8 cellular contexts compared by ENCODE assay signal in the genomic region with DNA sequence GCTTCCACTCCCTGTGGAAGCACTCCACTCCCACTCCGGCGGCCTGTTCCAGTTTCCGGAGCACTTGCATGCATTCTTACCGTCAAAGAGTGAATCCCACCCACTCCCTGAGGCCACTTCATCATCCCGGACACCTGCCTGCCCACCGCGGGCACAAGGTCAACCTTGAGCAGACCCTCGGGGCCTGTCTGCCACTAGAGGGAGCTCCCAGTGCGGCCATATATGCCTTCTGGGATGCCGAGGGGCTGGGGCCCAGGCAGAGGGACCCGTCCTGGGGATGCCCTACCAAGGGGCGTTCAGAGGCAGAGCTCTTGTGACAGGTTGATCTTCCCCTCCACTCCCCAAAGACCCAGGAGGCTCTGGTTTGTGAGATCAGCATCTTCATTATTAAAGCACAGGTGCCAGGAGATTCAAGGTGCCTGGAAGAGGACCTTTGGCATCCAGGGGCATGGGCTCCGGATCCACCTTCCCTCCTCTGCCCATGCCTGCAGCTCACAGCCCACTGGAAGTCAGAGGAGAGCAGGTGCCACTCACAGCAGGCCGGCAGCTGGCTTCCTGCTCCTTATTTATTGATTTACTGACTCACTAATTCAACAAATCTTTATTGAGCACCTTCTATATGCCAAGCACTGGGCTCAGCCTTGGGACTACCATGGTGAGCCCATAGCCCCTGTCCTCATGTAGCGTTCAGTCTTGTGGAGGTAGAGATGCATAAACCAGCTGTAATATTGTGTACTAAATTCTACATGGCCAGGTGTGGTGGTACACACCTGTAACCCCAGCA. TPM values are rescaled to one million over a fixed set of nuclear protein-coding genes. Genes with fewer than 3 reads are reported as not detected.
DNase-seq lines count a peak whose midpoint lies in the region; ATAC-seq and TF ChIP-seq lines count a peak whose summit lies in the region.

No MANE protein-coding gene starts in this region.

- ATAC-seq in HG03521 (IDR thresholded peaks at IDR 0.05; ENCODE audit: unreplicated experiment) (no peak), GM21825 (IDR thresholded peaks at IDR 0.05; ENCODE audit: unreplicated experiment) (no peak)

- H3K9me3 ChIP-seq in CD4-positive, alpha-beta memory T cell (ENCODE audit: control insufficient read depth in 1 of 2, low read length in 2 of 2), result no peaks in the 10 kb centered on the region

- H3K4me3 ChIP-seq in CD4-positive, alpha-beta memory T cell (ENCODE audit: low read length in 2 of 2), result no peak overlapping the region
- no peak overlapping the region for H3K4me3 ChIP-seq in Jurkat, Clone E6-1 (ENCODE audit: low read length)
- no peak overlapping the region for H3K4me3 ChIP-seq in fibroblast of villous mesenchyme (ENCODE audit: low read depth, low read length)

- POLR2A ChIA-PET in CD4-positive, alpha-beta memory T cell (lab: Charles Lee; ENCODE audit: partially characterized antibody), result no interaction called here

- no peaks in the 10 kb centered on the region for H3K27me3 ChIP-seq in CD4-positive, alpha-beta memory T cell (ENCODE audit: insufficient read depth, low read length)

- peaks cover 0 to 1% of the 10 kb centered on the region in 2 donors for H3K27me3 Mint-ChIP-seq in CD4-positive, alpha-beta memory T cell

- peaks cover 3 to 7% (median 5%) of the 10 kb centered on the region in 4 donors for H3K4me1 Mint-ChIP-seq in CD4-positive, alpha-beta memory T cell

- no peaks in the 10 kb centered on the region for H3K9me3 Mint-ChIP-seq in CD4-positive, alpha-beta memory T cell

- H3K36me3 ChIP-seq in CD4-positive, alpha-beta memory T cell (ENCODE audit: insufficient read depth, low read length), result no peaks in the 10 kb centered on the region

- TF ChIP-seq CTCF in fibroblast of villous mesenchyme (IDR thresholded peaks at IDR 0.05; ENCODE audit: insufficient read depth, low read depth, low read length), result peak; percentile 60

- H3K36me3 Mint-ChIP-seq in CD4-positive, alpha-beta memory T cell, result no peaks in the 10 kb centered on the region

- peak overlapping the region in 1 of 8 donors; percentile 36 for H3K4me3 Mint-ChIP-seq in CD4-positive, alpha-beta memory T cell

- no peak overlapping the region for H3K27ac Mint-ChIP-seq in CD4-positive, alpha-beta memory T cell

- DNase-seq in CD4-positive, alpha-beta memory T cell, result peak in 4 of 5 donors; percentile 9 to 19 (median 17)
- peak; percentile 11 for DNase-seq in Jurkat, Clone E6-1 (ENCODE audit: low read depth, low spot score)
- DNase-seq in activated CD8-positive, alpha-beta memory T cell treated with anti-CD3 and anti-CD28 coated beads for 48 hours (ENCODE audit: low read depth in 2 of 3, low spot score in 2 of 3), result peak in 2 of 3 experiments; percentile 17 to 34
- DNase-seq in fibroblast of villous mesenchyme (ENCODE audit: low read depth) (no peak), NCI-H1105 treated with DMSO at 0.1 percent for 48 hours (lab: John Stamatoyannopoulos, UW) (no peak)
- peak; percentile 32 to 38 for DNase-seq in stimulated activated CD4-positive, alpha-beta T cell treated with anti-CD3 and anti-CD28 coated beads, Interleukin-4, amount 100 ng/mL, for 48 hours (ENCODE audit: low read depth in 2 of 2)

- intact Hi-C loops in CD4-positive, alpha-beta memory T cell (cut with micrococcal nuclease), result no loop called here

- CTCF ChIA-PET in CD4-positive, alpha-beta memory T cell (lab: Charles Lee; ENCODE audit: partially characterized antibody), result no interaction called here

- H3K27ac ChIP-seq in CD4-positive, alpha-beta memory T cell (ENCODE audit: low read depth, low read length), result no peak overlapping the region

- H3K4me1 ChIP-seq in CD4-positive, alpha-beta memory T cell (ENCODE audit: insufficient read depth, low read length), result no peaks in the 10 kb centered on the region

RNA-seq across cellular contexts. Expression of gene UBIAD1, which starts 47.3 kb away (rescaled TPM):
- total RNA-seq in CD4-positive, alpha-beta memory T cell, result 10 to 100 TPM; 30.3 to 33.0 TPM
- 10 to 100 TPM; 42.3 to 51.9 TPM for polyA plus RNA-seq in CD4-positive, alpha-beta memory T cell
- 19.1 TPM for polyA plus RNA-seq in Jurkat, Clone E6-1 (2012; ENCODE audit: insufficient read depth, insufficient read length)
- total RNA-seq in fibroblast of villous mesenchyme, result 9.0 and 9.5 TPM in 2 replicates

RNA-seq across cellular contexts. Expression of gene MTOR, which starts 58.0 kb away (rescaled TPM):
- 10 to 100 TPM; 41.4 to 46.8 TPM for total RNA-seq in CD4-positive, alpha-beta memory T cell
- 1 to 10 TPM; 3.4 to 9.0 TPM for polyA plus RNA-seq in CD4-positive, alpha-beta memory T cell
- polyA plus RNA-seq in Jurkat, Clone E6-1 (2012; ENCODE audit: insufficient read depth, insufficient read length), result 43.6 TPM
- total RNA-seq in fibroblast of villous mesenchyme, result 41.6 and 47.5 TPM in 2 replicates

Comparison
In these comparisons a context has a peak if more than half of its experiments do, and no peak if none do; other contexts are left out.
1. DNase-seq: peak in CD4-positive, alpha-beta memory T cell (4 of 5), Jurkat, Clone E6-1 (single experiment), activated CD8-positive, alpha-beta memory T cell treated with anti-CD3 and anti-CD28 coated beads for 48 hours (2 of 3) and stimulated activated CD4-positive, alpha-beta T cell treated with anti-CD3 and anti-CD28 coated beads, Interleukin-4, amount 100 ng/mL, for 48 hours (2 of 2); none in fibroblast of villous mesenchyme (single experiment) and NCI-H1105 treated with DMSO at 0.1 percent for 48 hours (single experiment).